In genomic region chr3:29279830-29280229, GRCh38 we compare ENCODE assay signal across 9 cellular contexts. TPM values are rescaled to one million over a fixed set of nuclear protein-coding genes. Genes with fewer than 3 reads are reported as not detected.
DNase-seq lines count a peak whose midpoint lies in the region; ATAC-seq, FAIRE-seq and TF ChIP-seq lines count a peak whose summit lies in the region.
"Had no signal": no experiment of that assay in that cellular context is flagged by ENCODE, and none has a peak within 500 bp of the region (broad histone marks: within the 10 kb centered on the region; RNA-seq: fewer than 3 reads in every experiment).

No MANE protein-coding gene starts in this region.

- H3K79me2 ChIP-seq in astrocyte (ENCODE audit: insufficient read depth, low read length) = peaks cover 47% of the 10 kb centered on the region
- H3K79me2 ChIP-seq in keratinocyte (ENCODE audit: control insufficient read depth, insufficient read depth, low read length) = peaks cover 19% of the 10 kb centered on the region

- peak overlapping the region; percentile 97 for H3K4me2 ChIP-seq in astrocyte (ENCODE audit: low read length)
- peak overlapping the region; percentile 97 for H3K4me2 ChIP-seq in keratinocyte (ENCODE audit: control insufficient read depth, extremely low read depth, insufficient read depth, low read depth, low read length)

- H3K36me3 Mint-ChIP-seq in astrocyte (ENCODE audit: low read depth, unreplicated experiment) = no peaks in the 10 kb centered on the region

- H3K4me1 Mint-ChIP-seq in astrocyte (ENCODE audit: low read depth, unreplicated experiment) = peaks cover 13% of the 10 kb centered on the region

- DNase-seq in EH (ENCODE audit: low read depth) (peak; percentile 2), astrocyte (ENCODE audit: low read depth) (peak; percentile 24), keratinocyte (ENCODE audit: low read depth, low spot score) (no peak), CD1c-positive myeloid dendritic cell (ENCODE audit: extremely low spot score) (no peak), GF-D8 (lab: John Stamatoyannopoulos, UW) (no peak)
- no peak for DNase-seq in activated CD4-positive, alpha-beta T cell treated with anti-CD3 and anti-CD28 coated beads for 4 hours
- DNase-seq: NCI-H1105 treated with DMSO at 0.1 percent for 48 hours had no signal

- dilution Hi-C loops in keratinocyte (cut with MboI; ENCODE audit: extremely low pct_ligation_motif_present, low sequenced_read_pairs) = no loop called here

- H3K27me3 ChIP-seq in astrocyte (ENCODE audit: insufficient read depth, low read length) (no peaks in the 10 kb centered on the region), keratinocyte (ENCODE audit: control insufficient read depth, extremely low read depth, insufficient read depth, low read length) (no peaks in the 10 kb centered on the region), skeletal muscle tissue (ENCODE audit: control insufficient read depth in 3 of 3, insufficient read depth in 3 of 3, low read length in 3 of 3) (no peaks in the 10 kb centered on the region)

- H3K9ac ChIP-seq in astrocyte (ENCODE audit: low read length) (peak overlapping the region; percentile 95), keratinocyte (ENCODE audit: control insufficient read depth, extremely low read depth, insufficient read depth, low read length) (no peak overlapping the region), skeletal muscle tissue (ENCODE audit: low read depth in 1 of 3, low read length in 3 of 3) (peak overlapping the region; percentile 66 to 90 (median 80))

- H3K4me1 ChIP-seq in astrocyte (ENCODE audit: insufficient read depth, low read length) (peaks cover 11% of the 10 kb centered on the region), keratinocyte (ENCODE audit: control insufficient read depth, extremely low read depth, insufficient read depth, low read length) (peaks cover 19% of the 10 kb centered on the region), skeletal muscle tissue (ENCODE audit: control insufficient read depth in 3 of 3, insufficient read depth in 3 of 3, low read length in 3 of 3) (peaks cover 4 to 21% (median 10%) of the 10 kb centered on the region in 3 donors)

- peak overlapping the region; percentile 48 for H3K27ac Mint-ChIP-seq in astrocyte (ENCODE audit: unreplicated experiment)

- TF ChIP-seq CTCF in astrocyte (IDR thresholded peaks at IDR 0.05; ENCODE audit: insufficient read depth, low read depth, low read length) (no peak), keratinocyte (optimal IDR thresholded peaks at IDR 0.05 in 1 of 3, IDR thresholded peaks at IDR 0.05 in 1 of 3, conservative IDR thresholded peaks at IDR 0.05 in 1 of 3; ENCODE audit: extremely low read depth in 1 of 3, insufficient read depth in 2 of 3, low read length in 3 of 3) (no peak)

- no peaks in the 10 kb centered on the region for H3K9me3 ChIP-seq in astrocyte (ENCODE audit: insufficient read depth, low read depth, low read length)
- H3K9me3 ChIP-seq in keratinocyte (ENCODE audit: control insufficient read depth, low read depth, low read length) = no peaks in the 10 kb centered on the region
- no peaks in the 10 kb centered on the region for H3K9me3 ChIP-seq in skeletal muscle tissue (ENCODE audit: control insufficient read depth in 3 of 3, low read length in 3 of 3)

- H3K9me1 ChIP-seq in keratinocyte (ENCODE audit: control insufficient read depth, extremely low read depth, insufficient read depth, low read length) = no peaks in the 10 kb centered on the region

- H2AFZ ChIP-seq in astrocyte (ENCODE audit: low read depth, low read length) (no peak overlapping the region), keratinocyte (ENCODE audit: control insufficient read depth, low read length) (no peak overlapping the region)

- H3K27ac ChIP-seq in astrocyte (ENCODE audit: low read depth, low read length) = peak overlapping the region; percentile 89
- H3K27ac ChIP-seq in keratinocyte (ENCODE audit: control insufficient read depth, insufficient read depth, low read length) = no peak overlapping the region
- H3K27ac ChIP-seq in skeletal muscle tissue (ENCODE audit: low read depth, low read length) = peak overlapping the region; percentile 92

- ATAC-seq in GM21360 (IDR thresholded peaks at IDR 0.05; ENCODE audit: unreplicated experiment) = no peak

- FAIRE-seq in astrocyte (lab: Jason Lieb, UNC) (peak; percentile 37), keratinocyte (lab: Jason Lieb, UNC) (no peak)

- H3K36me3 ChIP-seq in astrocyte (ENCODE audit: insufficient read depth, low read length) = no peaks in the 10 kb centered on the region
- H3K36me3 ChIP-seq in keratinocyte (ENCODE audit: control insufficient read depth in 2 of 2, extremely low read depth in 1 of 2, insufficient read depth in 2 of 2, low read length in 2 of 2) = no peaks in the 10 kb centered on the region
- no peaks in the 10 kb centered on the region for H3K36me3 ChIP-seq in skeletal muscle tissue (ENCODE audit: control insufficient read depth in 3 of 3, insufficient read depth in 3 of 3, low read length in 3 of 3)

- no peaks in the 10 kb centered on the region for H3K27me3 Mint-ChIP-seq in astrocyte (ENCODE audit: low read depth, unreplicated experiment)

- H3K9me3 Mint-ChIP-seq in astrocyte (ENCODE audit: unreplicated experiment) = no peaks in the 10 kb centered on the region

- H4K20me1 ChIP-seq in astrocyte (ENCODE audit: insufficient read depth, low read length) (no peaks in the 10 kb centered on the region), keratinocyte (ENCODE audit: control insufficient read depth, extremely low read depth, insufficient read depth, low read length) (no peaks in the 10 kb centered on the region)

- H3K4me3 ChIP-seq in astrocyte (ENCODE audit: insufficient read depth, low read depth, low read length) (peak overlapping the region; percentile 92), keratinocyte (ENCODE audit: control insufficient read depth in 2 of 3, extremely low read depth in 1 of 3, insufficient read depth in 2 of 3, low read depth in 1 of 3, low read length in 3 of 3) (no peak overlapping the region), skeletal muscle tissue (ENCODE audit: low read length in 3 of 3) (peak overlapping the region; percentile 67 to 97 (median 79))

- peak overlapping the region; percentile 92 for H3K4me3 Mint-ChIP-seq in astrocyte (ENCODE audit: unreplicated experiment)

RNA-seq across cellular contexts. Expression of gene RBMS3, which starts 1.0 kb away (rescaled TPM):
- total RNA-seq in astrocyte (32.3 and 33.0 TPM in 2 replicates), skeletal muscle tissue (79.9 TPM)
- polyA plus RNA-seq in keratinocyte = 2.3 to 4.2 TPM (median 2.5 TPM) in 3 replicates
- 0.49 TPM for polyA plus RNA-seq in keratinocyte (2011; ENCODE audit: low read depth)
- polyA plus RNA-seq in keratinocyte (2011; cell fraction: cytosol; rRNA removed) = 1.6 and 2.1 TPM in 2 replicates
- 4.8 and 5.7 TPM in 2 replicates for polyA plus RNA-seq in keratinocyte (2011; cell fraction: nucleus; rRNA removed)
- 0.89 and 2.8 TPM in 2 replicates for polyA plus RNA-seq in keratinocyte (2012; ENCODE audit: low replicate concordance)
- polyA minus RNA-seq in keratinocyte = 17.0 to 24.8 TPM (median 18.5 TPM) in 3 replicates
- 5.2 TPM for polyA minus RNA-seq in keratinocyte (2011; cell fraction: cytosol; rRNA and poly(A)+ RNA removed)
- 10.3 and 21.1 TPM in 2 replicates for polyA minus RNA-seq in keratinocyte (2011; cell fraction: nucleus; rRNA and poly(A)+ RNA removed)

Comparison
In these comparisons a context has a peak if more than half of its experiments do, and no peak if none do; other contexts are left out.
1. DNase-seq: peak in EH (single experiment) and astrocyte (single experiment); none in keratinocyte (single experiment), CD1c-positive myeloid dendritic cell (single experiment), activated CD4-positive, alpha-beta T cell treated with anti-CD3 and anti-CD28 coated beads for 4 hours (0 of 2) and GF-D8 (single experiment).
2. H3K4me3 ChIP-seq: peak in astrocyte (single experiment) and skeletal muscle tissue (3 of 3); none in keratinocyte (0 of 3).